Comparison of ENCODE assay signal across 2 cellular contexts in the genomic region with DNA sequence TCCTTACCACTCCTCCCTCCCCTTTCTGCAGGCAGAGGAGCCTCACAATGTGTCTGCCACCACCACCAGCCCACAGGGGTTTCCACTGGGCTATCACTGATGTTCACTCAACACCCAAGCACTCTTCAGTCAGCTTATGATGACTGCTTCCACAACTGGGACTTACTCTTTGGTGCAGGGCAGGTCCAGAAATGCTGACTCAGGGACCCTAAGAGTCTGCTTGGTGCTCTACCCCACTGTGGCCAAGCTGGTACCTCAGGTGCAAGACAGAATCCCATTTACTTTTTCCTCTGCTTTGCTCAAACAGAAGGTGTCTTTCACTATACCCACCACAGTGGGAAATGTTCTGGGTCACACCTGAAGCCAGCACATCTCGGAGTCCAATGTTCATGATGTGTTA.
TF ChIP-seq lines count a peak whose summit lies in the region.

No MANE protein-coding gene starts in this region.

TF ChIP-seq in K562, 482 proteins besides CTCF, POLR2A, EP300 and RAD21 (continued from another document):
- peak; percentile 41; the same call in 1 of the 2 replicates for TF ChIP-seq C11orf30 (IDR thresholded peaks at IDR 0.05; ENCODE audit: low read depth)
- peak; percentile 54 for TF ChIP-seq MAFK (IDR thresholded peaks at IDR 0.05; ENCODE audit: low read length)
- TF ChIP-seq ZNF316 (IDR thresholded peaks at IDR 0.05): peak; percentile 50
- 0 out of 2 replicates have a peak, but pooled peaks have one; percentile 42 for TF ChIP-seq MAFG (tag; conservative IDR thresholded peaks at IDR 0.05)
- TF ChIP-seq STAG1 (CRISPR knock-in tag; IDR thresholded peaks at IDR 0.05; ENCODE audit: borderline replicate concordance): no peak
- no peak for TF ChIP-seq GTF2A2 (tag; IDR thresholded peaks at IDR 0.05)
TF ChIP-seq in K562: peak in this region for 5.

TF ChIP-seq in liver, 16 proteins besides CTCF, POLR2A, EP300 and RAD21 (continued from another document):
- TF ChIP-seq, protein P1, sequence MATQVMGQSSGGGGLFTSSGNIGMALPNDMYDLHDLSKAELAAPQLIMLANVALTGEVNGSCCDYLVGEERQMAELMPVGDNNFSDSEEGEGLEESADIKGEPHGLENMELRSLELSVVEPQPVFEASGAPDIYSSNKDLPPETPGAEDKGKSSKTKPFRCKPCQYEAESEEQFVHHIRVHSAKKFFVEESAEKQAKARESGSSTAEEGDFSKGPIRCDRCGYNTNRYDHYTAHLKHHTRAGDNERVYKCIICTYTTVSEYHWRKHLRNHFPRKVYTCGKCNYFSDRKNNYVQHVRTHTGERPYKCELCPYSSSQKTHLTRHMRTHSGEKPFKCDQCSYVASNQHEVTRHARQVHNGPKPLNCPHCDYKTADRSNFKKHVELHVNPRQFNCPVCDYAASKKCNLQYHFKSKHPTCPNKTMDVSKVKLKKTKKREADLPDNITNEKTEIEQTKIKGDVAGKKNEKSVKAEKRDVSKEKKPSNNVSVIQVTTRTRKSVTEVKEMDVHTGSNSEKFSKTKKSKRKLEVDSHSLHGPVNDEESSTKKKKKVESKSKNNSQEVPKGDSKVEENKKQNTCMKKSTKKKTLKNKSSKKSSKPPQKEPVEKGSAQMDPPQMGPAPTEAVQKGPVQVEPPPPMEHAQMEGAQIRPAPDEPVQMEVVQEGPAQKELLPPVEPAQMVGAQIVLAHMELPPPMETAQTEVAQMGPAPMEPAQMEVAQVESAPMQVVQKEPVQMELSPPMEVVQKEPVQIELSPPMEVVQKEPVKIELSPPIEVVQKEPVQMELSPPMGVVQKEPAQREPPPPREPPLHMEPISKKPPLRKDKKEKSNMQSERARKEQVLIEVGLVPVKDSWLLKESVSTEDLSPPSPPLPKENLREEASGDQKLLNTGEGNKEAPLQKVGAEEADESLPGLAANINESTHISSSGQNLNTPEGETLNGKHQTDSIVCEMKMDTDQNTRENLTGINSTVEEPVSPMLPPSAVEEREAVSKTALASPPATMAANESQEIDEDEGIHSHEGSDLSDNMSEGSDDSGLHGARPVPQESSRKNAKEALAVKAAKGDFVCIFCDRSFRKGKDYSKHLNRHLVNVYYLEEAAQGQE (IDR thresholded peaks at IDR 0.05): no peak
- TF ChIP-seq TAF1 (conservative IDR thresholded peaks at IDR 0.05) (no peak), FOXA1 (IDR thresholded peaks at IDR 0.05) (no peak), HNF4A (conservative IDR thresholded peaks at IDR 0.05) (no peak), JUND (IDR thresholded peaks at IDR 0.05) (no peak), FOXA2 (IDR thresholded peaks at IDR 0.05) (no peak), HNF4G (IDR thresholded peaks at IDR 0.05) (no peak), RXRA (IDR thresholded peaks at IDR 0.05) (no peak)
- TF ChIP-seq, protein P2, sequence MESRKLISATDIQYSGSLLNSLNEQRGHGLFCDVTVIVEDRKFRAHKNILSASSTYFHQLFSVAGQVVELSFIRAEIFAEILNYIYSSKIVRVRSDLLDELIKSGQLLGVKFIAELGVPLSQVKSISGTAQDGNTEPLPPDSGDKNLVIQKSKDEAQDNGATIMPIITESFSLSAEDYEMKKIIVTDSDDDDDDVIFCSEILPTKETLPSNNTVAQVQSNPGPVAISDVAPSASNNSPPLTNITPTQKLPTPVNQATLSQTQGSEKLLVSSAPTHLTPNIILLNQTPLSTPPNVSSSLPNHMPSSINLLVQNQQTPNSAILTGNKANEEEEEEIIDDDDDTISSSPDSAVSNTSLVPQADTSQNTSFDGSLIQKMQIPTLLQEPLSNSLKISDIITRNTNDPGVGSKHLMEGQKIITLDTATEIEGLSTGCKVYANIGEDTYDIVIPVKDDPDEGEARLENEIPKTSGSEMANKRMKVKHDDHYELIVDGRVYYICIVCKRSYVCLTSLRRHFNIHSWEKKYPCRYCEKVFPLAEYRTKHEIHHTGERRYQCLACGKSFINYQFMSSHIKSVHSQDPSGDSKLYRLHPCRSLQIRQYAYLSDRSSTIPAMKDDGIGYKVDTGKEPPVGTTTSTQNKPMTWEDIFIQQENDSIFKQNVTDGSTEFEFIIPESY (IDR thresholded peaks at IDR 0.05): no peak
- TF ChIP-seq, protein P3, sequence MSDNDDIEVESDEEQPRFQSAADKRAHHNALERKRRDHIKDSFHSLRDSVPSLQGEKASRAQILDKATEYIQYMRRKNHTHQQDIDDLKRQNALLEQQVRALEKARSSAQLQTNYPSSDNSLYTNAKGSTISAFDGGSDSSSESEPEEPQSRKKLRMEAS (IDR thresholded peaks at IDR 0.05): no peak
